In genomic region chr11:106585061-106585460, GRCh38 we compare ENCODE assay signal across 11 cellular contexts.
DNase-seq lines count a peak whose midpoint lies in the region; ATAC-seq and TF ChIP-seq lines count a peak whose summit lies in the region.
"Had no signal": no experiment of that assay in that cellular context is flagged by ENCODE, and none has a peak within 500 bp of the region (broad histone marks: within the 10 kb centered on the region; RNA-seq: fewer than 3 reads in every experiment).

No MANE protein-coding gene starts in this region.

- no peaks in the 10 kb centered on the region for H3K79me2 ChIP-seq in H9 (ENCODE audit: insufficient read depth, low read length)

- H4K20me1 ChIP-seq in H9 (ENCODE audit: control insufficient read depth, insufficient read depth, insufficient read length): no peaks in the 10 kb centered on the region

- H3K23ac ChIP-seq in H9 (ENCODE audit: insufficient read length, low read depth, low read length): no peak overlapping the region

- no peak overlapping the region for H3K56ac ChIP-seq in H9 (ENCODE audit: insufficient read length, low read depth, low read length)

- H3K18ac ChIP-seq in H9 (ENCODE audit: insufficient read length, low read depth, low read length): no peak overlapping the region

- H2BK12ac ChIP-seq in H9 (ENCODE audit: insufficient read length, low read depth, low read length): no peak overlapping the region

- H3K27ac Mint-ChIP-seq in H9: no peak overlapping the region
- H3K27ac Mint-ChIP-seq in activated naive CD8-positive, alpha-beta T cell treated with anti-CD3 and anti-CD28 coated beads for 36 hours: no peak overlapping the region
- H3K27ac Mint-ChIP-seq: activated naive CD4-positive, alpha-beta T cell treated with anti-CD3 and anti-CD28 coated beads for 36 hours; T-cell had no signal

- no peaks in the 10 kb centered on the region for H3K9me3 ChIP-seq in H9 (ENCODE audit: control insufficient read depth, low read depth, low read length)
- H3K9me3 ChIP-seq in RWPE2 (ENCODE audit: severe bottlenecking): no peaks in the 10 kb centered on the region
- no peaks in the 10 kb centered on the region for H3K9me3 ChIP-seq in HAP-1
- H3K9me3 ChIP-seq: sigmoid colon had no signal

- H3K4me3 ChIP-seq in RWPE2 (ENCODE audit: severe bottlenecking) (no peak overlapping the region), HAP-1 (no peak overlapping the region)
- H3K4me3 ChIP-seq: sigmoid colon had no signal

- H4K91ac ChIP-seq in H9 (ENCODE audit: insufficient read length, low read depth, low read length): no peak overlapping the region

- H3K36me3 ChIP-seq in RWPE2 (ENCODE audit: low read depth): no peaks in the 10 kb centered on the region
- H3K36me3 ChIP-seq in HAP-1 (replicated peaks): no peaks in the 10 kb centered on the region
- H3K36me3 ChIP-seq: sigmoid colon had no signal

- H2BK15ac ChIP-seq in H9 (ENCODE audit: low read depth, low read length): no peak overlapping the region

- H3K27me3 ChIP-seq in H9 (ENCODE audit: insufficient read depth, low read length) (no peaks in the 10 kb centered on the region), RWPE2 (ENCODE audit: insufficient read depth, poor library complexity, severe bottlenecking) (no peaks in the 10 kb centered on the region), HAP-1 (ENCODE audit: low read depth) (no peaks in the 10 kb centered on the region)
- H3K27me3 ChIP-seq: sigmoid colon had no signal

- no peak overlapping the region for H3T11ph ChIP-seq in H9 (ENCODE audit: low read length)

- no peaks in the 10 kb centered on the region for H3K4me1 ChIP-seq in H9 (ENCODE audit: insufficient read depth, low read length)
- no peaks in the 10 kb centered on the region for H3K4me1 ChIP-seq in RWPE2 (ENCODE audit: insufficient read depth, poor library complexity, severe bottlenecking)
- H3K4me1 ChIP-seq in HAP-1: no peaks in the 10 kb centered on the region
- H3K4me1 ChIP-seq: sigmoid colon had no signal

- peak; percentile 64 for TF ChIP-seq CTCF in H9 (conservative IDR thresholded peaks at IDR 0.05)
- peak; percentile 46 for TF ChIP-seq CTCF in RWPE2 (IDR thresholded peaks at IDR 0.05; ENCODE audit: poor library complexity, severe bottlenecking)

- H3K9me3 Mint-ChIP-seq in H9: peaks cover 3 to 5% of the 10 kb centered on the region in 2 experiments; a peak in 3 of 5 replicates
- H3K9me3 Mint-ChIP-seq in activated naive CD8-positive, alpha-beta T cell treated with anti-CD3 and anti-CD28 coated beads for 36 hours: no peaks in the 10 kb centered on the region
- H3K9me3 Mint-ChIP-seq: activated naive CD4-positive, alpha-beta T cell treated with anti-CD3 and anti-CD28 coated beads for 36 hours had no signal

- H2BK20ac ChIP-seq in H9 (ENCODE audit: low read depth, low read length, poor library complexity, severe bottlenecking): no peak overlapping the region

- H4K5ac ChIP-seq in H9 (ENCODE audit: insufficient read length, low read depth, low read length): no peak overlapping the region

- no peak overlapping the region for H2BK5ac ChIP-seq in H9 (ENCODE audit: insufficient read length, low read length)

- H3K4me3 Mint-ChIP-seq in H9: no peak overlapping the region
- H3K4me3 Mint-ChIP-seq in activated naive CD8-positive, alpha-beta T cell treated with anti-CD3 and anti-CD28 coated beads for 36 hours: no peak overlapping the region
- H3K4me3 Mint-ChIP-seq: activated naive CD4-positive, alpha-beta T cell treated with anti-CD3 and anti-CD28 coated beads for 36 hours; T-cell had no signal

- no peak overlapping the region for H2AK5ac ChIP-seq in H9 (ENCODE audit: insufficient read length, low read length)

- H3K79me1 ChIP-seq in H9 (ENCODE audit: insufficient read depth, low read depth, low read length, poor library complexity, severe bottlenecking): no peaks in the 10 kb centered on the region

- peak; percentile 45 for DNase-seq in AG08396 (ENCODE audit: low spot score)
- DNase-seq in H9: peak; percentile 59
- DNase-seq in RWPE2 (ENCODE audit: low spot score): no peak
- peak; percentile 26 for DNase-seq in hepatic stellate cell (ENCODE audit: low spot score)
- no peak for DNase-seq in HAP-1 (ENCODE audit: low spot score in 2 of 2)
- DNase-seq in activated naive CD8-positive, alpha-beta T cell treated with anti-CD3 and anti-CD28 coated beads for 36 hours: no peak
- no peak for DNase-seq in hippocampal formation (lab: John Stamatoyannopoulos, UW)
- DNase-seq in pons (ENCODE audit: low spot score): no peak
- DNase-seq: activated naive CD4-positive, alpha-beta T cell treated with anti-CD3 and anti-CD28 coated beads for 36 hours; sigmoid colon; T-cell had no signal

- H3K27me3 Mint-ChIP-seq in H9 (ENCODE audit: low read depth): no peaks in the 10 kb centered on the region
- H3K27me3 Mint-ChIP-seq in activated naive CD8-positive, alpha-beta T cell treated with anti-CD3 and anti-CD28 coated beads for 36 hours: no peaks in the 10 kb centered on the region
- H3K27me3 Mint-ChIP-seq: T-cell had no signal

- H3K36me3 Mint-ChIP-seq in H9 (ENCODE audit: insufficient read depth in 1 of 3, low read depth in 3 of 3): no peaks in the 10 kb centered on the region; a peak in 3 of 7 replicates
- H3K36me3 Mint-ChIP-seq in activated naive CD8-positive, alpha-beta T cell treated with anti-CD3 and anti-CD28 coated beads for 36 hours: no peaks in the 10 kb centered on the region
- H3K36me3 Mint-ChIP-seq: T-cell had no signal

- no peak overlapping the region for H3K4ac ChIP-seq in H9 (ENCODE audit: low read depth, low read length)

- WGBS in H9 (ENCODE audit: extremely low coverage, insufficient read length, low lambda C conversion rate): no CpG with 5 or more reads among the region's 5 CpGs

- no peak overlapping the region for H3K9ac ChIP-seq in H9 (ENCODE audit: extremely low read depth, insufficient read length, low read length)

- H4K8ac ChIP-seq in H9 (replicated peaks; ENCODE audit: insufficient read length, low read depth, low read length): no peak overlapping the region

- no peak overlapping the region for H2AFZ ChIP-seq in H9 (ENCODE audit: low read length)

- no peaks in the 10 kb centered on the region for H3K23me2 ChIP-seq in H9 (ENCODE audit: insufficient read length, low read depth, low read length, poor library complexity, severe bottlenecking)

- no peak; the same call in 2 of the 3 replicates for ATAC-seq in RWPE2 (ENCODE audit: low read depth)
- ATAC-seq: T-cell had no signal

- H3K14ac ChIP-seq in H9 (ENCODE audit: insufficient read depth, low read length): no peak overlapping the region

- no peak overlapping the region for H3K4me2 ChIP-seq in H9 (ENCODE audit: insufficient read depth, insufficient read length, low read length)

- H3K27ac ChIP-seq in H9 (ENCODE audit: insufficient read length, low read depth, low read length) (no peak overlapping the region), RWPE2 (ENCODE audit: poor library complexity, severe bottlenecking) (no peak overlapping the region)
- H3K27ac ChIP-seq: sigmoid colon had no signal

- no peak overlapping the region for H2BK120ac ChIP-seq in H9 (ENCODE audit: low read depth, low read length, poor library complexity, severe bottlenecking)

- in situ Hi-C loops in HAP-1 (cut with MboI; ENCODE audit: low sequenced_read_pairs): no loop called here

- no peaks in the 10 kb centered on the region for H3K4me1 Mint-ChIP-seq in H9
- H3K4me1 Mint-ChIP-seq in activated naive CD8-positive, alpha-beta T cell treated with anti-CD3 and anti-CD28 coated beads for 36 hours: no peaks in the 10 kb centered on the region
- H3K4me1 Mint-ChIP-seq: T-cell had no signal

Comparison
In these comparisons a context has a peak if more than half of its experiments do, and no peak if none do; other contexts are left out.
1. DNase-seq: peak in AG08396 (single experiment), H9 (single experiment) and hepatic stellate cell (single experiment); none in RWPE2 (single experiment), HAP-1 (0 of 2), activated naive CD8-positive, alpha-beta T cell treated with anti-CD3 and anti-CD28 coated beads for 36 hours (single experiment), hippocampal formation (0 of 2) and pons (single experiment).